Comparison of ENCODE assay signal across 9 cellular contexts in the genomic region with DNA sequence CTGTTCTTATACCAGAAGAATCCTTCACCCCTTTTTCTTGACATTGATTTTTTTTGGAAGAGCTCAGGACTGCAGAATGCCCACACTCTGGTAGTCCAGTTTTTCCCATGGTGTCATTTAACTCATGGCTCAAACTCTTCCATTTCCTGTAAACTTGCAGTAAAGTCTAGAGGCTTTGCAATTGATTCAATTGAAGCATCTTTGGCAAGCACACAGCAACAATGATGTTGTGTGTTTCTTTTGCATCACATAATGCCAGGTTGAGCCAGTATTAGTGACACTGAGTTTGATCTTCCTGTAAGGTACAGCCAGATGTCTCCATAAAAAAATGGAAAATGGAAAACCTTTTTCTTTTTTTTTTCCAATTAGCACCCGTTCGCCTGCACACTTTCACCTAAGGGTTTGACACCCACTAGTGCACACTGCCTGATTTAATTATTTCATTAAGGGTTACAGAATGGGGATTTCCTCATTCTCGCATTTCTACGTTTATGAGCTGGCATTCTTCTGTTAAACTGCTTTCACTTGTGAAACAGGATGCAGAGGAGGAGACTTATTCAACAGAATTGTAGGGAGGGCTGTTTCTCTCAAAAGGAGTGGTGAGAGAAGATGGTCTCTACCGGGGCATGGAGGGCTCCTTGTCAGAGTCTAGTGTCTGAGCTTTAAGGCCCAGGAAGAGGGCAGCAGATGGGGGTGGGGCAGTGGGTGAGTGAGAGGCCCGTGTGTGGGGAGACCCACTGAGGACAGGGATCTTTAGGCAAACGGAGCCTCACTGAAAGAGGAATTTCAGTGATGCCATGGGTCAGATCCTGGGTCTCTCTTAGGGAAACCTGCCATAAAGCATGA. TPM values are rescaled to one million over a fixed set of nuclear protein-coding genes. Genes with fewer than 3 reads are reported as not detected.
DNase-seq lines count a peak whose midpoint lies in the region; ATAC-seq and TF ChIP-seq lines count a peak whose summit lies in the region.
"Had no signal": no experiment of that assay in that cellular context is flagged by ENCODE, and none has a peak within 500 bp of the region (broad histone marks: within the 10 kb centered on the region; RNA-seq: fewer than 3 reads in every experiment).

No MANE protein-coding gene starts in this region.

- DNase-seq in EH (ENCODE audit: low read depth) (peak; percentile 77), cardiac fibroblast (ENCODE audit: low read depth in 2 of 2) (peak; percentile 73 to 84), neuronal stem cell (ENCODE audit: low spot score) (no peak), NCI-H82 (lab: John Stamatoyannopoulos, UW) (no peak), NCI-H1417 treated with DMSO at 0.1 percent for 48 hours (lab: John Stamatoyannopoulos, UW) (no peak), KBM-7 (no peak)
- DNase-seq: NCI-H748 treated with DMSO at 0.1 percent for 48 hours had no signal

- H2BK120ac ChIP-seq in neuronal stem cell (ENCODE audit: low read depth, low read length), result no peak overlapping the region

- H3K9me2 ChIP-seq in Loucy (replicated peaks; ENCODE audit: low read depth, low read length), result no peaks in the 10 kb centered on the region

- no peak for ATAC-seq in GM19467 (IDR thresholded peaks at IDR 0.05; ENCODE audit: unreplicated experiment)

- no peaks in the 10 kb centered on the region for H3K36me3 ChIP-seq in Loucy (ENCODE audit: insufficient read depth, low read length)
- peaks cover 0 to 5% of the 10 kb centered on the region in 2 donors for H3K36me3 ChIP-seq in neuronal stem cell (replicated peaks in 1 of 2; ENCODE audit: control insufficient read depth in 2 of 2, insufficient read depth in 2 of 2, low read length in 2 of 2)

- H3K79me1 ChIP-seq in neuronal stem cell (ENCODE audit: low read depth, low read length), result no peaks in the 10 kb centered on the region

- H3K4me1 ChIP-seq in Loucy (ENCODE audit: insufficient read depth, low read length, poor library complexity, severe bottlenecking) (peaks cover 22% of the 10 kb centered on the region), neuronal stem cell (ENCODE audit: control insufficient read depth in 2 of 2, insufficient read depth in 1 of 2, low read depth in 1 of 2, low read length in 2 of 2) (peaks cover 8 to 21% of the 10 kb centered on the region in 2 donors)

- H3K23ac ChIP-seq in neuronal stem cell (ENCODE audit: low read depth, low read length, poor library complexity), result no peak overlapping the region

- no peak overlapping the region for H3K27ac ChIP-seq in neuronal stem cell (replicated peaks; ENCODE audit: low read length)

- H3F3A ChIP-seq in Loucy (ENCODE audit: low read depth), result no peaks in the 10 kb centered on the region; the same call in 1 of the 2 replicates

- no peaks in the 10 kb centered on the region for H3K79me2 ChIP-seq in Loucy (ENCODE audit: insufficient read depth, low read length)

- H2AFZ ChIP-seq in Loucy (ENCODE audit: low read length), result peak overlapping the region; percentile 40
- peak overlapping the region; percentile 6 for H2AFZ ChIP-seq in neuronal stem cell (ENCODE audit: low read length)

- H3K14ac ChIP-seq in neuronal stem cell (ENCODE audit: low read length), result no peak overlapping the region

- H2AK5ac ChIP-seq in neuronal stem cell (ENCODE audit: low read depth, low read length), result no peak overlapping the region

- peak overlapping the region; percentile 67 for H3K4me2 ChIP-seq in Loucy (ENCODE audit: low read depth, low read length, poor library complexity, severe bottlenecking)
- H3K4me2 ChIP-seq in neuronal stem cell (ENCODE audit: insufficient read depth, low read length, poor library complexity, severe bottlenecking), result no peak overlapping the region

- H3K27me3 ChIP-seq in Loucy (ENCODE audit: insufficient read depth, low read length, poor library complexity, severe bottlenecking) (no peaks in the 10 kb centered on the region), neuronal stem cell (ENCODE audit: control insufficient read depth in 3 of 3, insufficient read depth in 3 of 3, low read depth in 1 of 3, low read length in 3 of 3) (no peaks in the 10 kb centered on the region)

- H3K4me3 ChIP-seq in Loucy (ENCODE audit: low read length, poor library complexity, severe bottlenecking) (peak overlapping the region; percentile 53), cardiac fibroblast (replicated peaks in 1 of 2; ENCODE audit: low read depth in 2 of 2, low read length in 2 of 2) (no peak overlapping the region), neuronal stem cell (ENCODE audit: low read length in 2 of 2) (no peak overlapping the region)

- no peak overlapping the region for H4K8ac ChIP-seq in neuronal stem cell (ENCODE audit: low read depth, low read length)

- no CpG with 5 or more reads among the region's 7 CpGs for whole genome bisulfite sequencing in neuronal stem cell (ENCODE audit: extremely low coverage in 2 of 2, insufficient read length in 2 of 2, insufficient replicate concordance in 1 of 2), 2 donors

- no peak overlapping the region for H2BK12ac ChIP-seq in neuronal stem cell (ENCODE audit: low read length)

- no peak overlapping the region for H3K4ac ChIP-seq in neuronal stem cell (ENCODE audit: low read length)

- no peak overlapping the region for H4K91ac ChIP-seq in neuronal stem cell (ENCODE audit: low read depth, low read length, poor library complexity)

- in situ Hi-C loops in KBM-7 (cut with MboI; ENCODE audit: low pct_unique_long_range_greater_than_20kb, low sequenced_read_pairs), result loop anchor here (25.0 kb wide), 1 partner anchor 402 kb away; no protein-coding TSS in a partner anchor

- H3K9me3 ChIP-seq in Loucy (ENCODE audit: insufficient read depth, low read depth, low read length) (no peaks in the 10 kb centered on the region), neuronal stem cell (replicated peaks in 1 of 2; ENCODE audit: control insufficient read depth in 2 of 2, insufficient read depth in 1 of 2, low read depth in 1 of 2, low read length in 2 of 2) (no peaks in the 10 kb centered on the region)

- no peaks in the 10 kb centered on the region for H4K20me1 ChIP-seq in Loucy (ENCODE audit: insufficient read depth, low read length, poor library complexity, severe bottlenecking)

- H3K18ac ChIP-seq in neuronal stem cell (ENCODE audit: low read length), result no peak overlapping the region

- H3K9ac ChIP-seq in Loucy (ENCODE audit: low read depth, low read length, poor library complexity, severe bottlenecking) (peak overlapping the region; percentile 60), neuronal stem cell (ENCODE audit: low read depth, low read length, poor library complexity) (no peak overlapping the region)

- no peak for TF ChIP-seq CTCF in Loucy (conservative IDR thresholded peaks at IDR 0.05; ENCODE audit: low read length)
- no peak for TF ChIP-seq CTCF in cardiac fibroblast (IDR thresholded peaks at IDR 0.05; ENCODE audit: low read depth, low read length)

- H2BK5ac ChIP-seq in neuronal stem cell (ENCODE audit: low read length), result no peak overlapping the region

- H2BK15ac ChIP-seq in neuronal stem cell (ENCODE audit: low read length), result no peak overlapping the region

RNA-seq across cellular contexts. Expression of a gene that starts 2.2 kb away (rescaled TPM):
- polyA plus RNA-seq in neuronal stem cell (2013, experiment 1 of 2), result 11.1 TPM
- 11.3 TPM for polyA plus RNA-seq in neuronal stem cell (2013, experiment 2 of 2)

Comparison
In these comparisons a context has a peak if more than half of its experiments do, and no peak if none do; other contexts are left out.
1. DNase-seq: peak in EH (single experiment) and cardiac fibroblast (2 of 2); none in neuronal stem cell (single experiment), NCI-H82 (single experiment), NCI-H1417 treated with DMSO at 0.1 percent for 48 hours (single experiment) and KBM-7 (single experiment).